19 cellular contexts compared by ENCODE assay signal in genomic region chr17:56260421-56260820, GRCh38.
"Had no signal": no experiment of that assay in that cellular context is flagged by ENCODE, and none has a peak within 500 bp of the region (broad histone marks: within the 10 kb centered on the region; RNA-seq: fewer than 3 reads in every experiment).

No MANE protein-coding gene starts in this region.

- H3K36me3 ChIP-seq: ascending aorta, breast epithelium, lower lobe of right lung, thyroid gland had no signal

- H3K9me3 ChIP-seq: ascending aorta, breast epithelium, lower lobe of right lung, thyroid gland had no signal

- H3K27ac ChIP-seq: ascending aorta, breast epithelium, lower lobe of right lung, thyroid gland had no signal

- DNase-seq: activated CD4-positive, CD25-positive, alpha-beta regulatory T cell treated with anti-CD3 and anti-CD28 coated beads, Interleukin-2, amount 50 U/mL, for 72 hours; activated CD8-positive, alpha-beta memory T cell treated with anti-CD3 and anti-CD28 coated beads for 24 hours; activated CD8-positive, alpha-beta memory T cell treated with anti-CD3 and anti-CD28 coated beads, Interleukin-2, amount 50 U/mL, for 48 hours; activated effector memory CD4-positive, alpha-beta T cell treated with anti-CD3 and anti-CD28 coated beads, Interleukin-2, amount 50 U/mL, for 16 hours; activated naive CD4-positive, alpha-beta T cell treated with anti-CD3 and anti-CD28 coated beads, Interleukin-2, amount 50 U/mL, for 16 hours; activated T-cell treated with anti-CD3 and anti-CD28 coated beads, Interleukin-2, amount 50 U/mL, for 48 hours; cortex of kidney; effector CD4-positive, alpha-beta T cell; foreskin melanocyte; glutamatergic neuron; hippocampal formation; left colon; lower lobe of right lung; nucleus accumbens; stimulated activated naive B cell treated with anti-CD40 and anti-IgM and Interleukin-4, amounts not matched to agents 10 μg/mL and 1 μg/mL and 100 μg/mL, for 72 hours; T-cell; thyroid gland had no signal
